24 cellular contexts compared by ENCODE assay signal in genomic region chr3:162196964-162197363, GRCh38.
"Had no signal": no experiment of that assay in that cellular context is flagged by ENCODE, and none has a peak within 500 bp of the region (broad histone marks: within the 10 kb centered on the region; RNA-seq: fewer than 3 reads in every experiment).

No MANE protein-coding gene starts in this region.

- H3K27me3 ChIP-seq: dorsolateral prefrontal cortex, neutrophil, right atrium auricular region, spleen, testis, tibial artery had no signal

- H3K4me3 ChIP-seq: dorsolateral prefrontal cortex, lung, right atrium auricular region, skin epidermis, spleen, testis, tibial artery had no signal

- H3K9ac ChIP-seq: parathyroid adenoma had no signal

- H3K4me1 ChIP-seq: parathyroid adenoma, spleen, testis had no signal

- H3K79me2 ChIP-seq: parathyroid adenoma had no signal

- DNase-seq: dorsolateral prefrontal cortex; effector CD4-positive, alpha-beta T cell; hypothalamus; immature natural killer cell; islet precursor cell; kidney glomerular epithelial cell; left colon; natural killer cell; spleen; stimulated activated CD4-positive, alpha-beta T cell treated with anti-CD3 and anti-CD28 coated beads, Interleukin-4, amount 100 ng/mL, for 4 hours; stimulated activated naive CD8-positive, alpha-beta T cell treated with anti-CD3 and anti-CD28 coated beads, Interleukin-15, Interleukin-2, amounts not matched to agents 100 U/mL and 50 U/mL, for 24 hours; substantia nigra; testis; tibial artery had no signal

- H3K27ac ChIP-seq: dorsolateral prefrontal cortex, neutrophil, parathyroid adenoma, right atrium auricular region, skin epidermis, spleen, testis, tibial artery had no signal

- H3K9me3 ChIP-seq: neutrophil, right atrium auricular region, spleen, testis, tibial artery had no signal

- H3K9me3 Mint-ChIP-seq: type B pancreatic cell had no signal

- H3K4me3 Mint-ChIP-seq: memory B cell; natural killer cell; neural crest cell; stimulated activated memory B cell treated with anti-CD40 and anti-IgM and Interleukin-4, amounts not matched to agents 10 μg/mL and 1 μg/mL and 100 μg/mL, for 72 hours; type B pancreatic cell had no signal

- H3K36me3 Mint-ChIP-seq: memory B cell; natural killer cell; stimulated activated memory B cell treated with anti-CD40 and anti-IgM and Interleukin-4, amounts not matched to agents 10 μg/mL and 1 μg/mL and 100 μg/mL, for 72 hours; type B pancreatic cell had no signal

- H3K27ac Mint-ChIP-seq: immature natural killer cell; memory B cell; natural killer cell; progenitor cell of endocrine pancreas; stimulated activated memory B cell treated with anti-CD40 and anti-IgM and Interleukin-4, amounts not matched to agents 10 μg/mL and 1 μg/mL and 100 μg/mL, for 72 hours; type B pancreatic cell had no signal

- ATAC-seq: left colon; natural killer cell; stimulated activated memory B cell treated with anti-CD40 and anti-IgM and Interleukin-4, amounts not matched to agents 10 μg/mL and 1 μg/mL and 100 μg/mL, for 72 hours; stimulated activated naive CD8-positive, alpha-beta T cell treated with anti-CD3 and anti-CD28 coated beads, Interleukin-15, Interleukin-2, amounts not matched to agents 100 U/mL and 50 U/mL, for 24 hours had no signal

- H3K27me3 Mint-ChIP-seq: memory B cell; progenitor cell of endocrine pancreas; stimulated activated memory B cell treated with anti-CD40 and anti-IgM and Interleukin-4, amounts not matched to agents 10 μg/mL and 1 μg/mL and 100 μg/mL, for 72 hours; type B pancreatic cell had no signal

- H3K4me1 Mint-ChIP-seq: memory B cell; natural killer cell; neural crest cell; stimulated activated memory B cell treated with anti-CD40 and anti-IgM and Interleukin-4, amounts not matched to agents 10 μg/mL and 1 μg/mL and 100 μg/mL, for 72 hours had no signal

- H2AFZ ChIP-seq: parathyroid adenoma had no signal

- H3K36me3 ChIP-seq: neutrophil, right atrium auricular region, spleen, tibial artery had no signal
